ENCODE assay signal across 18 cellular contexts in the genomic region with DNA sequence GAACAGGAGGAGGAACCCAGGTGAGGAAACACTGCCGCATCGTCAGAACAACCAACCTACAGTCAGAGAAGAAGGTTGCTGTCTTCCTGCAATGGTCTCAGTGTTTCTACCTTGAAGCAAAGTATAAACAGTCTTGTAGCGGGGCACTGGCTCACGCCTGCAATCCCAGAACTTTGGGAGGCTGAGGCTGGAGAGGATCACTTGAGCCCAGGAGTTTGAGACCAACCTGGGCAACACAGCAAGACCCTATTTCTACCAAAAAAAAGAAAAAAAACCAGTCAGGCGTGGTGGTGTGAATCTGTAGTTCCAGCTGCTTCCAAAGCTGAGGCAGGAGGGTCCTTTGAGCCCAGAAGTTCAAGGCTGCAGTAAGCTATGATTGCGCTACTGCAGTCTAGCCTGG. TPM values are rescaled to one million over a fixed set of nuclear protein-coding genes. Genes with fewer than 3 reads are reported as not detected.
DNase-seq lines count a peak whose midpoint lies in the region; ATAC-seq, FAIRE-seq and TF ChIP-seq lines count a peak whose summit lies in the region.
"Had no signal": no experiment of that assay in that cellular context is flagged by ENCODE, and none has a peak within 500 bp of the region (broad histone marks: within the 10 kb centered on the region; RNA-seq: fewer than 3 reads in every experiment).

No MANE protein-coding gene starts in this region.

- peaks cover 12% of the 10 kb centered on the region for H3K79me2 ChIP-seq in K562 (ENCODE audit: control insufficient read depth, insufficient read depth, low read length)

- no peak for TF ChIP-seq RAD21 in K562 (CRISPR knock-in tag; conservative IDR thresholded peaks at IDR 0.05 in 1 of 2, IDR thresholded peaks at IDR 0.05 in 1 of 2)

- peaks cover 22 to 68% (median 48%) of the 10 kb centered on the region in 3 donors for H3K4me1 Mint-ChIP-seq in naive B cell
- no peaks in the 10 kb centered on the region for H3K4me1 Mint-ChIP-seq in activated T-helper 17 cell treated with anti-CD3 and anti-CD28 coated beads, Interleukin-2, amount 50 U/mL, for 72 hours

- no TSS peak for BruUV-seq in K562 (replicated peaks; lab: Mats Ljungman, UMichigan)

- H3K4me3 ChIP-seq in H7 (ENCODE audit: insufficient read depth, low read depth, low read length): no peak overlapping the region
- H3K4me3 ChIP-seq in K562: no peak overlapping the region
- H3K4me3 ChIP-seq: GM12878, GM23338 had no signal

- no peaks in the 10 kb centered on the region for H3K36me3 Mint-ChIP-seq in naive B cell
- H3K36me3 Mint-ChIP-seq in activated T-helper 17 cell treated with anti-CD3 and anti-CD28 coated beads, Interleukin-2, amount 50 U/mL, for 72 hours (ENCODE audit: low read depth): no peaks in the 10 kb centered on the region

- no peak overlapping the region for H3K4me2 ChIP-seq in K562 (ENCODE audit: insufficient read depth, low read length)
- H3K4me2 ChIP-seq: GM23338 had no signal

- ATAC-seq in K562 (no peak), naive B cell (ENCODE audit: low read depth in 2 of 2) (no peak), GM19351 (IDR thresholded peaks at IDR 0.05; ENCODE audit: unreplicated experiment) (no peak)
- ATAC-seq in activated T-helper 17 cell treated with anti-CD3 and anti-CD28 coated beads, Interleukin-2, amount 50 U/mL, for 72 hours (replicated peaks): no peak
- ATAC-seq: GM12878, GM23338 had no signal

- 86% methylated on average over 6 of the region's 6 CpGs for WGBS in K562 (ENCODE audit: insufficient coverage, low coverage, missing lambda C conversion rate)

- TF ChIP-seq EP300 in K562 (IDR thresholded peaks at IDR 0.05; ENCODE audit: low read length): no peak

- H3K27me3 ChIP-seq in H7 (ENCODE audit: control insufficient read depth, insufficient read depth, low read length) (no peaks in the 10 kb centered on the region), K562 (ENCODE audit: control insufficient read depth in 2 of 2, insufficient read depth in 2 of 2, low read length in 2 of 2) (no peaks in the 10 kb centered on the region)

- H3K9me1 ChIP-seq in K562 (ENCODE audit: control insufficient read depth, insufficient read depth, low read length): no peaks in the 10 kb centered on the region

- no peak for TF ChIP-seq POLR2A in K562 (conservative IDR thresholded peaks at IDR 0.05)

- no peak for TF ChIP-seq CTCF in K562 (IDR thresholded peaks at IDR 0.05 in 2 of 3, conservative IDR thresholded peaks at IDR 0.05 in 1 of 3; ENCODE audit: insufficient read depth in 2 of 3, low read depth in 1 of 3, low read length in 3 of 3)

- peaks cover 3% of the 10 kb centered on the region in 2 experiments; a peak in 4 of 5 replicates for H3K4me1 ChIP-seq in K562 (replicated peaks in 1 of 2; ENCODE audit: control insufficient read depth in 2 of 2, insufficient read depth in 2 of 2, low read length in 2 of 2)

- intact Hi-C loops in K562 (cut with micrococcal nuclease): no loop called here

- H3K36me3 ChIP-seq in H7 (replicated peaks; ENCODE audit: control insufficient read depth, insufficient read depth, low read length) (no peaks in the 10 kb centered on the region), K562 (ENCODE audit: control insufficient read depth, insufficient read depth, low read length) (peaks cover 10% of the 10 kb centered on the region; the same call in 2 of the 3 replicates)

- H2AFZ ChIP-seq in K562 (ENCODE audit: low read depth, low read length): no peak overlapping the region
- H2AFZ ChIP-seq: GM23338 had no signal

- in situ Hi-C loops in K562 (cut with MboI): no loop called here

- H3K27me3 Mint-ChIP-seq in naive B cell: no peaks in the 10 kb centered on the region
- H3K27me3 Mint-ChIP-seq in activated T-helper 17 cell treated with anti-CD3 and anti-CD28 coated beads, Interleukin-2, amount 50 U/mL, for 72 hours: no peaks in the 10 kb centered on the region
- H3K27me3 Mint-ChIP-seq: CD4-positive, alpha-beta memory T cell had no signal

- peak; percentile 18 for DNase-seq in H7
- DNase-seq in K562 (ENCODE audit: extremely low read depth in 1 of 4, low spot score in 3 of 4): no peak
- no peak for DNase-seq in naive B cell
- no peak for DNase-seq in HuH-7.5 (ENCODE audit: low spot score)
- DNase-seq: ACHN; CD4-positive, alpha-beta memory T cell; DMS79; HCEC 1CT; HFFc6; IMR-90; KG1 had no signal

- no peaks in the 10 kb centered on the region for H4K20me1 ChIP-seq in K562 (replicated peaks; ENCODE audit: control insufficient read depth, insufficient read depth, low read length)

- H3K9me3 ChIP-seq in K562 (replicated peaks; ENCODE audit: control insufficient read depth, insufficient read depth, low read depth, low read length): no peaks in the 10 kb centered on the region

- CTCF ChIA-PET in K562 (lab: Yijun Ruan, JAX; ENCODE audit: low intra/inter-chr PET ratio): no interaction called here

- FAIRE-seq in K562 (lab: Jason Lieb, UNC): no peak
- FAIRE-seq: GM12878, GM18507 had no signal

- H3K9ac ChIP-seq in K562 (ENCODE audit: insufficient read depth in 1 of 2, low read depth in 2 of 2, low read length in 2 of 2): peak overlapping the region in 1 of 2 experiments; percentile 2; a peak in 1 of 4 replicates

- peak overlapping the region in 5 of 6 donors; percentile 62 to 94 (median 90) for H3K27ac Mint-ChIP-seq in naive B cell
- no peak overlapping the region for H3K27ac Mint-ChIP-seq in activated T-helper 17 cell treated with anti-CD3 and anti-CD28 coated beads, Interleukin-2, amount 50 U/mL, for 72 hours
- H3K27ac Mint-ChIP-seq: GM23338, HFFc6 had no signal

- no peak overlapping the region for H3K4me3 Mint-ChIP-seq in naive B cell
- no peak overlapping the region for H3K4me3 Mint-ChIP-seq in activated T-helper 17 cell treated with anti-CD3 and anti-CD28 coated beads, Interleukin-2, amount 50 U/mL, for 72 hours
- H3K4me3 Mint-ChIP-seq: GM23338, HFFc6 had no signal

- no peaks in the 10 kb centered on the region for H3K9me3 Mint-ChIP-seq in naive B cell
- no peaks in the 10 kb centered on the region for H3K9me3 Mint-ChIP-seq in activated T-helper 17 cell treated with anti-CD3 and anti-CD28 coated beads, Interleukin-2, amount 50 U/mL, for 72 hours
- H3K9me3 Mint-ChIP-seq: CD4-positive, alpha-beta memory T cell; GM23338; HFFc6 had no signal

- no peak overlapping the region for H3K27ac ChIP-seq in K562 (ENCODE audit: extremely low read depth, low read depth, low read length)
- H3K27ac ChIP-seq: C4-2B, HL-60 had no signal

- POLR2A ChIA-PET in K562 (lab: Yijun Ruan, JAX): interaction anchor here (0.7 to 1.3 kb wide), 2 partner anchors 10 to 61 kb away, joined by 4 read pairs; no protein-coding TSS in a partner anchor

RNA-seq across cellular contexts. Expression of gene SNX8, which starts 23.4 kb away (rescaled TPM):
- total RNA-seq in H7 (2014; rRNA removed; shearing (Covaris generic)): 23.2 and 28.2 TPM in 2 replicates
- 26.7 and 72.5 TPM in 2 replicates for total RNA-seq in K562 (2011; cell fraction: chromatin; rRNA removed; ENCODE audit: low replicate concordance)
- total RNA-seq in K562 (2011; cell fraction: nucleolus; rRNA removed): 24.0 and 30.0 TPM in 2 replicates
- total RNA-seq in K562 (2011; cell fraction: nucleoplasm; rRNA removed): 21.8 and 23.5 TPM in 2 replicates
- total RNA-seq in K562 (2014; rRNA removed) (5.5 and 9.1 TPM in 2 replicates), K562 (2014; rRNA removed; fragmentation: Illumina TruSeq; extraction: Trizol) (8.7 and 12.5 TPM in 2 replicates), K562 (2015; rRNA removed; fragmentation: Illumina TruSeq; extraction: Trizol) (15.9 and 16.9 TPM in 2 replicates), K562 (2021) (50.4 and 51.6 TPM in 2 replicates)
- polyA plus RNA-seq in K562 (2011; rRNA removed) (45.7 and 47.0 TPM in 2 replicates), K562 (2014; fragmentation: Illumina TruSeq; extraction: Trizol) (33.3 and 35.4 TPM in 2 replicates), K562 (2014; fragmentation: Nextera tagmentation; extraction: Ambion mirVana) (1 to 10 TPM; 2.7 to 7.7 TPM), K562 (2014; rRNA removed) (17.2 and 32.5 TPM in 2 replicates), naive B cell (ENCODE audit: low read depth in 6 of 6) (100 to 1,000 TPM in 3 of 6 donors, 10 to 100 TPM in 3; 74.2 to 107 (median 96.2) TPM)
- 23.9 and 55.1 TPM in 2 replicates for polyA plus RNA-seq in K562 (2011; cell fraction: cytosol; rRNA removed)
- polyA plus RNA-seq in K562 (2011; cell fraction: nucleus; rRNA removed): 30.5 and 42.3 TPM in 2 replicates
- polyA plus RNA-seq in K562 (2012): 35.9 and 57.5 TPM in 2 replicates
- polyA minus RNA-seq in K562 (2011; rRNA and poly(A)+ RNA removed): 25.4 and 40.0 TPM in 2 replicates
- polyA minus RNA-seq in K562 (2011; cell fraction: cytosol; rRNA and poly(A)+ RNA removed): 16.8 and 32.4 TPM in 2 replicates
- polyA minus RNA-seq in K562 (2011; cell fraction: nucleus; rRNA and poly(A)+ RNA removed): 11.8 and 17.4 TPM in 2 replicates
- total RNA-seq in activated T-helper 17 cell treated with anti-CD3 and anti-CD28 coated beads, Interleukin-2, amount 50 U/mL, for 72 hours: 10 to 100 TPM; 23.7 to 31.8 TPM

RNA-seq across cellular contexts. Expression of gene NUDT1, which starts 48.9 kb away (rescaled TPM):
- total RNA-seq in H7 (2014; rRNA removed; shearing (Covaris generic)): 101 and 117 TPM in 2 replicates
- 6.3 and 17.2 TPM in 2 replicates for total RNA-seq in K562 (2011; cell fraction: chromatin; rRNA removed; ENCODE audit: low replicate concordance)
- total RNA-seq in K562 (2011; cell fraction: nucleolus; rRNA removed): 20.5 and 20.8 TPM in 2 replicates
- total RNA-seq in K562 (2011; cell fraction: nucleoplasm; rRNA removed): 16.0 and 16.9 TPM in 2 replicates
- total RNA-seq in K562 (2014; rRNA removed): 73.3 and 79.6 TPM in 2 replicates
- 12.7 and 25.8 TPM in 2 replicates for total RNA-seq in K562 (2014; rRNA removed; fragmentation: Illumina TruSeq; extraction: Trizol)
- total RNA-seq in K562 (2015; rRNA removed; fragmentation: Illumina TruSeq; extraction: Trizol): 45.8 and 48.5 TPM in 2 replicates
- 39.3 and 44.8 TPM in 2 replicates for total RNA-seq in K562 (2021)
- polyA plus RNA-seq in K562 (2011; rRNA removed): 26.0 and 32.1 TPM in 2 replicates
- 42.4 and 49.5 TPM in 2 replicates for polyA plus RNA-seq in K562 (2011; cell fraction: cytosol; rRNA removed)
- polyA plus RNA-seq in K562 (2011; cell fraction: nucleus; rRNA removed): 35.5 and 42.6 TPM in 2 replicates
- polyA plus RNA-seq in K562 (2012): 74.2 and 74.5 TPM in 2 replicates
- 29.6 and 41.1 TPM in 2 replicates for polyA plus RNA-seq in K562 (2014; fragmentation: Illumina TruSeq; extraction: Trizol)
- 10 to 100 TPM in 1 of 2 experiments, 1 to 10 TPM in 1; 5.3 to 16.2 TPM for polyA plus RNA-seq in K562 (2014; fragmentation: Nextera tagmentation; extraction: Ambion mirVana)
- polyA plus RNA-seq in K562 (2014; rRNA removed): 63.1 and 64.4 TPM in 2 replicates
- 10.8 and 13.0 TPM in 2 replicates for polyA minus RNA-seq in K562 (2011; rRNA and poly(A)+ RNA removed)
- polyA minus RNA-seq in K562 (2011; cell fraction: cytosol; rRNA and poly(A)+ RNA removed): 15.0 and 18.8 TPM in 2 replicates
- 6.9 and 7.9 TPM in 2 replicates for polyA minus RNA-seq in K562 (2011; cell fraction: nucleus; rRNA and poly(A)+ RNA removed)
- polyA plus RNA-seq in naive B cell (ENCODE audit: low read depth in 6 of 6): 10 to 100 TPM; 50.8 to 78.8 (median 59.4) TPM
- total RNA-seq in activated T-helper 17 cell treated with anti-CD3 and anti-CD28 coated beads, Interleukin-2, amount 50 U/mL, for 72 hours: 10 to 100 TPM; 64.5 to 71.9 TPM

RNA-seq across cellular contexts. Expression of gene MRM2, which starts 48.9 kb away (rescaled TPM):
- 25.8 and 32.6 TPM in 2 replicates for total RNA-seq in H7 (2014; rRNA removed; shearing (Covaris generic))
- 24.0 and 38.8 TPM in 2 replicates for total RNA-seq in K562 (2011; cell fraction: chromatin; rRNA removed; ENCODE audit: low replicate concordance)
- total RNA-seq in K562 (2011; cell fraction: nucleolus; rRNA removed): 23.0 and 36.2 TPM in 2 replicates
- 26.9 and 28.0 TPM in 2 replicates for total RNA-seq in K562 (2011; cell fraction: nucleoplasm; rRNA removed)
- total RNA-seq in K562 (2014; rRNA removed): 48.3 and 50.5 TPM in 2 replicates
- 41.7 and 43.9 TPM in 2 replicates for total RNA-seq in K562 (2014; rRNA removed; fragmentation: Illumina TruSeq; extraction: Trizol)
- total RNA-seq in K562 (2015; rRNA removed; fragmentation: Illumina TruSeq; extraction: Trizol): 45.9 and 50.7 TPM in 2 replicates
- total RNA-seq in K562 (2021): 47.9 and 50.2 TPM in 2 replicates
- polyA plus RNA-seq in K562 (2011; rRNA removed): 29.3 and 32.4 TPM in 2 replicates
- polyA plus RNA-seq in K562 (2011; cell fraction: cytosol; rRNA removed): 19.7 and 23.9 TPM in 2 replicates
- polyA plus RNA-seq in K562 (2011; cell fraction: nucleus; rRNA removed): 10.7 and 12.6 TPM in 2 replicates
- polyA plus RNA-seq in K562 (2012): 34.0 and 47.0 TPM in 2 replicates
- polyA plus RNA-seq in K562 (2014; fragmentation: Illumina TruSeq; extraction: Trizol): 54.5 and 62.0 TPM in 2 replicates
- polyA plus RNA-seq in K562 (2014; fragmentation: Nextera tagmentation; extraction: Ambion mirVana): 100 to 1,000 TPM in 1 of 2 experiments, 10 to 100 TPM in 1; 70.4 to 116 TPM
- polyA plus RNA-seq in K562 (2014; rRNA removed): 44.1 and 50.2 TPM in 2 replicates
- polyA minus RNA-seq in K562 (2011; rRNA and poly(A)+ RNA removed): 20.5 and 21.4 TPM in 2 replicates
- 13.3 and 21.0 TPM in 2 replicates for polyA minus RNA-seq in K562 (2011; cell fraction: cytosol; rRNA and poly(A)+ RNA removed)
- polyA minus RNA-seq in K562 (2011; cell fraction: nucleus; rRNA and poly(A)+ RNA removed): 9.2 and 13.9 TPM in 2 replicates
- 10 to 100 TPM; 29.2 to 64.2 (median 46.1) TPM for polyA plus RNA-seq in naive B cell (ENCODE audit: low read depth in 6 of 6)
- total RNA-seq in activated T-helper 17 cell treated with anti-CD3 and anti-CD28 coated beads, Interleukin-2, amount 50 U/mL, for 72 hours: 10 to 100 TPM; 20.9 to 40.2 TPM

RNA-seq across cellular contexts. Expression of gene MAD1L1, which starts 58.1 kb away (rescaled TPM):
- 44.7 and 63.0 TPM in 2 replicates for total RNA-seq in H7 (2014; rRNA removed; shearing (Covaris generic))
- 159 and 265 TPM in 2 replicates for total RNA-seq in K562 (2011; cell fraction: chromatin; rRNA removed; ENCODE audit: low replicate concordance)
- 94.7 and 113 TPM in 2 replicates for total RNA-seq in K562 (2011; cell fraction: nucleolus; rRNA removed)
- 88.9 and 95.8 TPM in 2 replicates for total RNA-seq in K562 (2011; cell fraction: nucleoplasm; rRNA removed)
- 89.7 and 103 TPM in 2 replicates for total RNA-seq in K562 (2014; rRNA removed)
- total RNA-seq in K562 (2014; rRNA removed; fragmentation: Illumina TruSeq; extraction: Trizol): 6.8 and 12.3 TPM in 2 replicates
- 32.6 TPM in 2 replicates for total RNA-seq in K562 (2015; rRNA removed; fragmentation: Illumina TruSeq; extraction: Trizol)
- 67.4 and 75.3 TPM in 2 replicates for total RNA-seq in K562 (2021)
- polyA plus RNA-seq in K562 (2011; rRNA removed): 18.0 and 23.3 TPM in 2 replicates
- 31.4 and 103 TPM in 2 replicates for polyA plus RNA-seq in K562 (2011; cell fraction: cytosol; rRNA removed)
- polyA plus RNA-seq in K562 (2011; cell fraction: nucleus; rRNA removed): 23.7 and 53.1 TPM in 2 replicates
- 50.7 and 89.9 TPM in 2 replicates for polyA plus RNA-seq in K562 (2012)
- 11.4 and 16.7 TPM in 2 replicates for polyA plus RNA-seq in K562 (2014; fragmentation: Illumina TruSeq; extraction: Trizol)
- 1 to 10 TPM; 1.7 to 5.0 TPM for polyA plus RNA-seq in K562 (2014; fragmentation: Nextera tagmentation; extraction: Ambion mirVana)
- 53.5 and 65.3 TPM in 2 replicates for polyA plus RNA-seq in K562 (2014; rRNA removed)
- polyA minus RNA-seq in K562 (2011; rRNA and poly(A)+ RNA removed): 14.5 and 17.9 TPM in 2 replicates
- 34.4 and 62.5 TPM in 2 replicates for polyA minus RNA-seq in K562 (2011; cell fraction: cytosol; rRNA and poly(A)+ RNA removed)
- 21.5 and 31.9 TPM in 2 replicates for polyA minus RNA-seq in K562 (2011; cell fraction: nucleus; rRNA and poly(A)+ RNA removed)
- polyA plus RNA-seq in naive B cell (ENCODE audit: low read depth in 6 of 6): 100 to 1,000 TPM; 109 to 209 (median 158) TPM
- 10 to 100 TPM; 46.7 to 66.0 TPM for total RNA-seq in activated T-helper 17 cell treated with anti-CD3 and anti-CD28 coated beads, Interleukin-2, amount 50 U/mL, for 72 hours
